Comparison of ENCODE assay signal across 8 cellular contexts in the genomic region with DNA sequence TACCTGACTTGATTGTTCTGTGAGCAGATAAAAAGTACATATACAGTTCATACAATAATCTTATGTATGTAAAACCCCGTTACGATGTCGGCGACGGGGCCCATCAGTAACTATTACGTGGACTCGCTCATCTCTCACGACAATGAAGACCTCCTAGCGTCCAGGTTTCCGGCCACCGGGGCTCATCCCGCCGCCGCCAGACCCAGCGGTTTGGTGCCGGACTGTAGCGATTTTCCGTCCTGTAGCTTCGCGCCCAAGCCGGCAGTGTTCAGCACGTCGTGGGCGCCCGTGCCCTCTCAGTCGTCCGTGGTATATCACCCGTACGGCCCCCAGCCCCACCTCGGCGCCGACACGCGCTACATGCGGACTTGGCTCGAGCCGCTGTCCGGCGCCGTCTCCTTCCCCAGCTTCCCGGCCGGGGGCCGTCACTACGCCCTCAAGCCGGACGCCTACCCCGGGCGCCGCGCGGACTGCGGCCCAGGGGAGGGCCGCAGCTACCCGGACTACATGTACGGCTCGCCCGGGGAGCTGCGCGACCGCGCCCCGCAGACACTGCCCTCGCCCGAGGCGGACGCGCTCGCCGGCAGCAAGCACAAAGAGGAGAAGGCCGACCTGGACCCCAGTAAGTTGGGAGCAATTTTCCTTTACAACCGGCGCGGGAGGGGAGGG. TPM values are rescaled to one million over a fixed set of nuclear protein-coding genes. Genes with fewer than 3 reads are reported as not detected.
A peak's percentile ranks its signal among the peaks of the same experiment; 100 is the strongest.
DNase-seq lines count a peak whose midpoint lies in the region; ATAC-seq and TF ChIP-seq lines count a peak whose summit lies in the region.

A gene (plus strand): TSS at position 57 of the 669 bp plus-strand sequence. CDS start 28 bp downstream, at position 85.

- no peak within 1 kb of the TSS for H3K9ac ChIP-seq in neural cell (ENCODE audit: low read length)

- H3K4me2 ChIP-seq in neural cell (ENCODE audit: low read length), result no peak within 1 kb of the TSS

- peak; percentile 55 for DNase-seq in BE2C
- no peak for DNase-seq in NCI-H1105 (lab: John Stamatoyannopoulos, UW)
- no peak for DNase-seq in D341Med (ENCODE audit: low spot score)
- no peak for DNase-seq in AML-193 (lab: John Stamatoyannopoulos, UW)

- H3K27me3 Mint-ChIP-seq in dendritic cell treated with granulocyte-macrophage colony-stimulating factor and Interleukin-4, amounts not matched to agents 40 ng/mL and 50 ng/mL, for 4 days, result peaks cover 98% of the 10 kb centered on the region

- no peaks in the 10 kb centered on the region for H4K20me1 ChIP-seq in neural cell (ENCODE audit: insufficient read depth)

- TF ChIP-seq CTCF in BE2C (IDR thresholded peaks at IDR 0.05; ENCODE audit: low read depth, low read length) (peak; percentile 8; the same call in 1 of the 2 replicates), neural cell (IDR thresholded peaks at IDR 0.05; ENCODE audit: poor library complexity, severe bottlenecking) (no peak)

- H2AFZ ChIP-seq in neural cell (ENCODE audit: low read depth, low read length), result no peak within 1 kb of the TSS

- H3K36me3 ChIP-seq in BE2C, result no peaks in the 10 kb centered on the region
- H3K36me3 ChIP-seq in neural cell (ENCODE audit: insufficient read depth, low read length), result no peaks in the 10 kb centered on the region

- no peak for ATAC-seq in GM18511 (IDR thresholded peaks at IDR 0.05; ENCODE audit: unreplicated experiment)

- H3K9me3 ChIP-seq in BE2C, result no peaks in the 10 kb centered on the region
- no peaks in the 10 kb centered on the region for H3K9me3 ChIP-seq in neural cell (ENCODE audit: low read length)

- no peaks in the 10 kb centered on the region for H3K36me3 Mint-ChIP-seq in dendritic cell treated with granulocyte-macrophage colony-stimulating factor and Interleukin-4, amounts not matched to agents 40 ng/mL and 50 ng/mL, for 4 days (ENCODE audit: low read depth)

- H3K27me3 ChIP-seq in BE2C, result no peaks in the 10 kb centered on the region
- H3K27me3 ChIP-seq in neural cell (ENCODE audit: insufficient read depth, low read depth, low read length), result peaks cover 100% of the 10 kb centered on the region

- peak within 1 kb of the TSS; percentile 49 for H3K4me3 Mint-ChIP-seq in dendritic cell treated with granulocyte-macrophage colony-stimulating factor and Interleukin-4, amounts not matched to agents 40 ng/mL and 50 ng/mL, for 4 days

- TF ChIP-seq EP300 in Ishikawa (IDR thresholded peaks at IDR 0.05; ENCODE audit: borderline replicate concordance) (no peak), neural cell (conservative IDR thresholded peaks at IDR 0.05; ENCODE audit: poor library complexity, severe bottlenecking) (no peak)

- peaks cover 34% of the 10 kb centered on the region for H3K4me1 Mint-ChIP-seq in dendritic cell treated with granulocyte-macrophage colony-stimulating factor and Interleukin-4, amounts not matched to agents 40 ng/mL and 50 ng/mL, for 4 days (ENCODE audit: low read depth)

- intact Hi-C loops in dendritic cell treated with granulocyte-macrophage colony-stimulating factor and Interleukin-4, amounts not matched to agents 40 ng/mL and 50 ng/mL, for 4 days (cut with micrococcal nuclease), result no loop called here

- peaks cover 12% of the 10 kb centered on the region for H3K4me1 ChIP-seq in BE2C

- H3K9me2 ChIP-seq in neural cell (ENCODE audit: insufficient read depth, low read length), result no peaks in the 10 kb centered on the region

- TF ChIP-seq RAD21 in Ishikawa (IDR thresholded peaks at IDR 0.05; ENCODE audit: low read depth) (no peak), neural cell (conservative IDR thresholded peaks at IDR 0.05) (no peak)

- no peak within 1 kb of the TSS for H3K27ac ChIP-seq in neural cell (ENCODE audit: low read length)

- no peaks in the 10 kb centered on the region for H3F3A ChIP-seq in neural cell (ENCODE audit: insufficient read depth, low read length, poor library complexity, severe bottlenecking)

- H3K79me2 ChIP-seq in neural cell (replicated peaks; ENCODE audit: insufficient read depth, low read length), result no peaks in the 10 kb centered on the region

- H3K4me3 ChIP-seq in BE2C (ENCODE audit: low read depth, low read length), result peak within 1 kb of the TSS; percentile 95
- peak within 1 kb of the TSS; percentile 31 for H3K4me3 ChIP-seq in neural cell (ENCODE audit: low read length)

- no peaks in the 10 kb centered on the region for H3K9me3 Mint-ChIP-seq in dendritic cell treated with granulocyte-macrophage colony-stimulating factor and Interleukin-4, amounts not matched to agents 40 ng/mL and 50 ng/mL, for 4 days

- no peak within 1 kb of the TSS for H3K27ac Mint-ChIP-seq in dendritic cell treated with granulocyte-macrophage colony-stimulating factor and Interleukin-4, amounts not matched to agents 40 ng/mL and 50 ng/mL, for 4 days

TF ChIP-seq in Ishikawa, 13 proteins besides CTCF, POLR2A, EP300 and RAD21 (continues in another document):
- TF ChIP-seq EGR1 (IDR thresholded peaks at IDR 0.05) (no peak), YY1 (IDR thresholded peaks at IDR 0.05; ENCODE audit: low read depth) (0 out of 2 replicates have a peak, but pooled peaks have one; percentile 15), CEBPB (IDR thresholded peaks at IDR 0.05) (no peak), TAF1 (IDR thresholded peaks at IDR 0.05; ENCODE audit: low read depth) (peak; percentile 21; the same call in 1 of the 2 replicates), TCF12 (IDR thresholded peaks at IDR 0.05; ENCODE audit: low read depth) (0 out of 2 replicates have a peak, but pooled peaks have one; percentile 8), ZBTB7A (IDR thresholded peaks at IDR 0.05; ENCODE audit: low read depth) (no peak)
- TF ChIP-seq, protein P1, sequence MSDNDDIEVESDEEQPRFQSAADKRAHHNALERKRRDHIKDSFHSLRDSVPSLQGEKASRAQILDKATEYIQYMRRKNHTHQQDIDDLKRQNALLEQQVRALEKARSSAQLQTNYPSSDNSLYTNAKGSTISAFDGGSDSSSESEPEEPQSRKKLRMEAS (IDR thresholded peaks at IDR 0.05), result peak; percentile 74

TF ChIP-seq in neural cell, 6 proteins besides CTCF, POLR2A, EP300 and RAD21:
- no peak for TF ChIP-seq SMC3 (conservative IDR thresholded peaks at IDR 0.05; ENCODE audit: poor library complexity)
- TF ChIP-seq, protein P2, sequence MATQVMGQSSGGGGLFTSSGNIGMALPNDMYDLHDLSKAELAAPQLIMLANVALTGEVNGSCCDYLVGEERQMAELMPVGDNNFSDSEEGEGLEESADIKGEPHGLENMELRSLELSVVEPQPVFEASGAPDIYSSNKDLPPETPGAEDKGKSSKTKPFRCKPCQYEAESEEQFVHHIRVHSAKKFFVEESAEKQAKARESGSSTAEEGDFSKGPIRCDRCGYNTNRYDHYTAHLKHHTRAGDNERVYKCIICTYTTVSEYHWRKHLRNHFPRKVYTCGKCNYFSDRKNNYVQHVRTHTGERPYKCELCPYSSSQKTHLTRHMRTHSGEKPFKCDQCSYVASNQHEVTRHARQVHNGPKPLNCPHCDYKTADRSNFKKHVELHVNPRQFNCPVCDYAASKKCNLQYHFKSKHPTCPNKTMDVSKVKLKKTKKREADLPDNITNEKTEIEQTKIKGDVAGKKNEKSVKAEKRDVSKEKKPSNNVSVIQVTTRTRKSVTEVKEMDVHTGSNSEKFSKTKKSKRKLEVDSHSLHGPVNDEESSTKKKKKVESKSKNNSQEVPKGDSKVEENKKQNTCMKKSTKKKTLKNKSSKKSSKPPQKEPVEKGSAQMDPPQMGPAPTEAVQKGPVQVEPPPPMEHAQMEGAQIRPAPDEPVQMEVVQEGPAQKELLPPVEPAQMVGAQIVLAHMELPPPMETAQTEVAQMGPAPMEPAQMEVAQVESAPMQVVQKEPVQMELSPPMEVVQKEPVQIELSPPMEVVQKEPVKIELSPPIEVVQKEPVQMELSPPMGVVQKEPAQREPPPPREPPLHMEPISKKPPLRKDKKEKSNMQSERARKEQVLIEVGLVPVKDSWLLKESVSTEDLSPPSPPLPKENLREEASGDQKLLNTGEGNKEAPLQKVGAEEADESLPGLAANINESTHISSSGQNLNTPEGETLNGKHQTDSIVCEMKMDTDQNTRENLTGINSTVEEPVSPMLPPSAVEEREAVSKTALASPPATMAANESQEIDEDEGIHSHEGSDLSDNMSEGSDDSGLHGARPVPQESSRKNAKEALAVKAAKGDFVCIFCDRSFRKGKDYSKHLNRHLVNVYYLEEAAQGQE (IDR thresholded peaks at IDR 0.05; ENCODE audit: borderline replicate concordance), result no peak
- no peak for TF ChIP-seq TAF1 (IDR thresholded peaks at IDR 0.05; ENCODE audit: low read depth)
- TF ChIP-seq EZH2 (IDR thresholded peaks at IDR 0.05; ENCODE audit: borderline replicate concordance, insufficient read depth, low read length, poor library complexity, severe bottlenecking), result no peak
- TF ChIP-seq POLR2AphosphoS5 (IDR thresholded peaks at IDR 0.05), result no peak
- TF ChIP-seq MXI1 (conservative IDR thresholded peaks at IDR 0.05; ENCODE audit: poor library complexity, severe bottlenecking), result no peak

RNA-seq across cellular contexts. Expression of the gene that starts here (rescaled TPM):
- 33.9 TPM for polyA plus RNA-seq in BE2C (2012; ENCODE audit: insufficient read depth, insufficient read length, low read depth)
- polyA plus RNA-seq in neural cell, result not detected in 2 replicates
- not detected in 2 replicates for polyA minus RNA-seq in neural cell
